Comparison of ENCODE assay signal across 8 cellular contexts in the genomic region with DNA sequence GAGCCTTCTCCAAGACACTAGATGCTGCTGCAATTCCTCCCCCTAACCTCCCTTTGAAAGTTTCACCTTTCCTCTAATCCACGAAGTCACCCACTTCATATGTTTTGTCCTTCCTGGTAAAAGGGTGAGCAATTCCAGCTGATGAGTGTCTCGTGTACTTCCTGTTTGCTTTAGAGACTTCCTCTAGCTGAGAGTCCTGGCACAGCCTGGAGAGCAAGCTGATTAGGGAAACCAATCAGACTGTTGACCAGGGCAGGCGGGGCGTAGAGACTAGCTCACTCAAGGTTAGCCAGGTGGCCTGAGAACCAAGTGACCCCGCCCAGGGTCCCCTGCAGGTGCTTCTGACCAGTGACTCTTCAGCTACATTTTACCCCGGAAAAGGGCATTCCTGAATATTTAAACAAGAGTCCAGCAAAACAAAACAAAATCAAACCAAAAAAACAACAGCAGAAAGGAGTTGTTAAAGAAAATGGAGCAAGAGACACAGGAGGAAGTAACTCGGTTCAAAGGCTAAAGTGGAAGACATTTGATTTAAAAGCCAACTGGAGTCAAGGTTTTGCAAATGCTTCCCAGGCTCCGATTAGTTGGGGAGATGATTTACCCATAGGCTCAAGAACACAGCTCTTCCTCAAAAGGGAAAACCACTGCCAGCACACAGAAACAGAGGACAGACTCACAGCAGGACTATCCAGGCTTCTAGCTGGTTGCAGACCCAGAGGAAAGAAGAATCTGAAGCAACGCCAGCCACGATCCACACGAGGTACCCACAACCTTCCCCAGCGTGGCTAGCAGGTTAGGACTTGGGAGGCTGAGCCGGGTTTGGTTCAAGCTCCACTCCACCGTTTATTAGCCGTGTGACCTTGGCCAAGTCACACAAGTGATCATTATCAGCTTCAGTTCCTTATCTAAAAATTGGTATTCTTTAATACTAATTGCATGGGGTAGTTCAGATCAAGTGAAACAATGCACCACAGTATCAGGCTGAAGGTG. TPM values are rescaled to one million over a fixed set of nuclear protein-coding genes. Genes with fewer than 3 reads are reported as not detected.
A peak's percentile ranks its signal among the peaks of the same experiment; 100 is the strongest.
DNase-seq lines count a peak whose midpoint lies in the region; ATAC-seq and TF ChIP-seq lines count a peak whose summit lies in the region.

No MANE protein-coding gene starts in this region.

- no peaks in the 10 kb centered on the region for H3K9me2 ChIP-seq in SK-N-SH

- no peaks in the 10 kb centered on the region for H3K9me3 Mint-ChIP-seq in activated CD8-positive, alpha-beta memory T cell treated with anti-CD3 and anti-CD28 coated beads, Interleukin-2, amount 10 ng/mL, durations not matched to agents 7 days and 5 days (ENCODE audit: low read depth)

- 71% methylated on average over 15 of the region's 15 CpGs for WGBS in SK-N-SH (ENCODE audit: low lambda C conversion rate)
- 58% methylated on average over 13 of the region's 15 CpGs for WGBS in esophagus squamous epithelium, 2 donors

- TF ChIP-seq CTCF in SK-N-SH (IDR thresholded peaks at IDR 0.05) (no peak), esophagus squamous epithelium (IDR thresholded peaks at IDR 0.05) (no peak), omental fat pad (IDR thresholded peaks at IDR 0.05) (no peak)

- peaks cover 96% of the 10 kb centered on the region for H3K79me2 ChIP-seq in SK-N-SH (ENCODE audit: insufficient read depth)

- no peaks in the 10 kb centered on the region for H3K27me3 Mint-ChIP-seq in activated CD8-positive, alpha-beta memory T cell treated with anti-CD3 and anti-CD28 coated beads, Interleukin-2, amount 10 ng/mL, durations not matched to agents 7 days and 5 days

- H3K4me3 ChIP-seq in SK-N-SH (ENCODE audit: low read depth in 2 of 2, low read length in 1 of 2): no peak overlapping the region
- peak overlapping the region in 1 of 4 donors; percentile 16 for H3K4me3 ChIP-seq in esophagus squamous epithelium

- H3K36me3 ChIP-seq in SK-N-SH (replicated peaks in 1 of 2; ENCODE audit: control insufficient read depth in 1 of 2, insufficient read depth in 2 of 2, low read length in 1 of 2): peaks cover 11 to 16% of the 10 kb centered on the region in 2 experiments
- peaks cover 0 to 38% (median under 1%) of the 10 kb centered on the region in 3 donors for H3K36me3 ChIP-seq in esophagus squamous epithelium

- intact Hi-C loops in esophagus squamous epithelium (cut with DNase I): no loop called here

- TF ChIP-seq RAD21 in SK-N-SH (IDR thresholded peaks at IDR 0.05; ENCODE audit: low read length): no peak

- peaks cover 51% of the 10 kb centered on the region for H3K4me1 Mint-ChIP-seq in activated CD8-positive, alpha-beta memory T cell treated with anti-CD3 and anti-CD28 coated beads, Interleukin-2, amount 10 ng/mL, durations not matched to agents 7 days and 5 days

- H3K9ac ChIP-seq in SK-N-SH: no peak overlapping the region

- H3K4me3 Mint-ChIP-seq in activated CD8-positive, alpha-beta memory T cell treated with anti-CD3 and anti-CD28 coated beads, Interleukin-2, amount 10 ng/mL, durations not matched to agents 7 days and 5 days: no peak overlapping the region

- H3K27ac ChIP-seq in SK-N-SH (ENCODE audit: low read depth in 2 of 2, low read length in 1 of 2) (peak overlapping the region; percentile 12 to 20; a peak in 1 of 4 replicates), esophagus squamous epithelium (peak overlapping the region; percentile 34 to 83 (median 61))

- TF ChIP-seq POLR2A in esophagus squamous epithelium (IDR thresholded peaks at IDR 0.05): peak in 2 of 4 donors; percentile 3 to 18

- H3K4me2 ChIP-seq in SK-N-SH: no peak overlapping the region

- ATAC-seq in activated CD8-positive, alpha-beta memory T cell treated with anti-CD3 and anti-CD28 coated beads, Interleukin-2, amount 10 ng/mL, durations not matched to agents 7 days and 5 days: no peak
- peak; percentile 34 for ATAC-seq in omental fat pad (ENCODE audit: low FRiP score)

- H3K27ac Mint-ChIP-seq in activated CD8-positive, alpha-beta memory T cell treated with anti-CD3 and anti-CD28 coated beads, Interleukin-2, amount 10 ng/mL, durations not matched to agents 7 days and 5 days: peak overlapping the region; percentile 65

- H3K9me3 ChIP-seq in SK-N-SH: no peaks in the 10 kb centered on the region
- no peaks in the 10 kb centered on the region for H3K9me3 ChIP-seq in esophagus squamous epithelium

- no peak for TF ChIP-seq EP300 in SK-N-SH (IDR thresholded peaks at IDR 0.05; ENCODE audit: borderline replicate concordance in 1 of 2, low read depth in 1 of 2, low read length in 1 of 2)

- peaks cover 6% of the 10 kb centered on the region for H3F3A ChIP-seq in SK-N-SH (replicated peaks; ENCODE audit: insufficient read depth)

- POLR2A ChIA-PET in SK-N-SH (lab: Yijun Ruan, JAX): interaction anchor here (0.9 kb wide), 1 partner anchor 15 kb away, joined by 3 read pairs; a partner anchor contains a TSS

- H3K36me3 Mint-ChIP-seq in activated CD8-positive, alpha-beta memory T cell treated with anti-CD3 and anti-CD28 coated beads, Interleukin-2, amount 10 ng/mL, durations not matched to agents 7 days and 5 days: peaks cover 11% of the 10 kb centered on the region

- H4K20me1 ChIP-seq in SK-N-SH (ENCODE audit: insufficient read depth): peaks cover 67% of the 10 kb centered on the region

- no peak for DNase-seq in activated CD8-positive, alpha-beta memory T cell treated with anti-CD3 and anti-CD28 coated beads, Interleukin-2, amount 10 ng/mL, durations not matched to agents 7 days and 5 days
- no peak for DNase-seq in activated CD8-positive, alpha-beta memory T cell treated with anti-CD3 and anti-CD28 coated beads, Interleukin-2, amount 50 U/mL, for 4 hours
- DNase-seq in SK-N-SH (no peak), esophagus squamous epithelium (lab: John Stamatoyannopoulos, UW) (no peak), omental fat pad (ENCODE audit: low spot score) (no peak), NCI-H1048 (lab: John Stamatoyannopoulos, UW) (no peak)
- no peak for DNase-seq in activated CD8-positive, alpha-beta memory T cell treated with anti-CD3 and anti-CD28 coated beads for 24 hours
- DNase-seq in stimulated activated CD4-positive, alpha-beta T cell treated with anti-CD3 and anti-CD28 coated beads, Interleukin-2, amount 100 ng/mL, for 24 hours: no peak

- H3K27me3 ChIP-seq in SK-N-SH (ENCODE audit: insufficient read depth): no peaks in the 10 kb centered on the region
- H3K27me3 ChIP-seq in esophagus squamous epithelium: no peaks in the 10 kb centered on the region

- H3K4me1 ChIP-seq in SK-N-SH (ENCODE audit: control insufficient read depth in 1 of 2, insufficient read depth in 2 of 2, low read depth in 1 of 2, low read length in 1 of 2) (peaks cover 23 to 29% of the 10 kb centered on the region in 2 experiments; a peak in 3 of 4 replicates), esophagus squamous epithelium (peaks cover 32 to 86% (median 47%) of the 10 kb centered on the region in 3 donors)

- no peak overlapping the region for H2AFZ ChIP-seq in SK-N-SH (ENCODE audit: low read depth)

- CTCF ChIA-PET in activated CD8-positive, alpha-beta memory T cell treated with anti-CD3 and anti-CD28 coated beads, Interleukin-2, amount 10 ng/mL, durations not matched to agents 7 days and 5 days (lab: Charles Lee): interaction anchor here (0.5 to 4.8 kb wide), 7 partner anchors 17 to 190 kb away, joined by 3 to 16 read pairs (median 3); a partner anchor contains a TSS
- CTCF ChIA-PET in SK-N-SH (lab: Yijun Ruan, JAX): interaction anchor here (0.5 to 2.9 kb wide), 7 partner anchors 9 to 393 kb away, joined by 3 to 13 read pairs (median 3); a partner anchor contains a TSS

TF ChIP-seq in SK-N-SH, 30 proteins besides CTCF, POLR2A, EP300 and RAD21 (continues in another document):
- TF ChIP-seq YY1 (IDR thresholded peaks at IDR 0.05; ENCODE audit: low read depth): no peak

RNA-seq across cellular contexts. Expression of a gene that starts 13.4 kb away (rescaled TPM):
- under 1 TPM in 1 of 2 experiments, not detected in 1; 0.58 TPM for total RNA-seq in activated CD8-positive, alpha-beta memory T cell treated with anti-CD3 and anti-CD28 coated beads, Interleukin-2, amount 10 ng/mL, durations not matched to agents 7 days and 5 days
- polyA plus RNA-seq in SK-N-SH (2012; rRNA removed): 0.03 and 0.05 TPM in 2 replicates
- polyA plus RNA-seq in SK-N-SH (2012; cell fraction: cytosol; rRNA removed): 0.01 TPM in 2 replicates
- 0.21 and 0.50 TPM in 2 replicates for polyA plus RNA-seq in SK-N-SH (2012; cell fraction: nucleus; rRNA removed)
- total RNA-seq in esophagus squamous epithelium: not detected
- total RNA-seq in omental fat pad: under 1 TPM in 1 of 4 donors, not detected in 3; 0.25 TPM

RNA-seq across cellular contexts. Expression of a gene that starts 14.8 kb away (rescaled TPM):
- total RNA-seq in activated CD8-positive, alpha-beta memory T cell treated with anti-CD3 and anti-CD28 coated beads, Interleukin-2, amount 10 ng/mL, durations not matched to agents 7 days and 5 days: 10 to 100 TPM; 49.0 to 58.2 TPM
- polyA plus RNA-seq in SK-N-SH (2012; rRNA removed): 45.1 and 58.6 TPM in 2 replicates
- 10.6 and 15.2 TPM in 2 replicates for polyA plus RNA-seq in SK-N-SH (2012; cell fraction: cytosol; rRNA removed)
- 429 and 445 TPM in 2 replicates for polyA plus RNA-seq in SK-N-SH (2012; cell fraction: nucleus; rRNA removed)
- total RNA-seq in esophagus squamous epithelium (10 to 100 TPM in 3 of 4 donors, 1 to 10 TPM in 1; 9.3 to 34.1 (median 27.0) TPM), omental fat pad (10 to 100 TPM; 30.2 to 68.7 (median 33.9) TPM)

RNA-seq across cellular contexts. Expression of a gene that starts 18.8 kb away (rescaled TPM):
- total RNA-seq in activated CD8-positive, alpha-beta memory T cell treated with anti-CD3 and anti-CD28 coated beads, Interleukin-2, amount 10 ng/mL, durations not matched to agents 7 days and 5 days: 10 to 100 TPM; 86.9 to 99.4 TPM
- polyA plus RNA-seq in SK-N-SH (2012; rRNA removed): 257 and 285 TPM in 2 replicates
- polyA plus RNA-seq in SK-N-SH (2012; cell fraction: cytosol; rRNA removed): 161 and 219 TPM in 2 replicates
- 102 and 144 TPM in 2 replicates for polyA plus RNA-seq in SK-N-SH (2012; cell fraction: nucleus; rRNA removed)
- total RNA-seq in esophagus squamous epithelium: 100 to 1,000 TPM in 1 of 4 donors, 10 to 100 TPM in 3; 68.5 to 107 (median 78.6) TPM
- 100 to 1,000 TPM; 122 to 178 (median 158) TPM for total RNA-seq in omental fat pad

RNA-seq across cellular contexts. Expression of a gene that starts 23.4 kb away (rescaled TPM):
- total RNA-seq in activated CD8-positive, alpha-beta memory T cell treated with anti-CD3 and anti-CD28 coated beads, Interleukin-2, amount 10 ng/mL, durations not matched to agents 7 days and 5 days: 100 to 1,000 TPM in 1 of 2 experiments, 10 to 100 TPM in 1; 65.8 to 105 TPM
- polyA plus RNA-seq in SK-N-SH (2012; rRNA removed): 1.2 and 1.6 TPM in 2 replicates
- 0.48 and 0.62 TPM in 2 replicates for polyA plus RNA-seq in SK-N-SH (2012; cell fraction: cytosol; rRNA removed)
- polyA plus RNA-seq in SK-N-SH (2012; cell fraction: nucleus; rRNA removed): 2.9 and 3.0 TPM in 2 replicates
- total RNA-seq in esophagus squamous epithelium: 10 to 100 TPM in 1 of 4 donors, 1 to 10 TPM in 3; 3.9 to 10.4 (median 8.9) TPM
- total RNA-seq in omental fat pad: 10 to 100 TPM in 2 of 4 donors, 1 to 10 TPM in 2; 7.8 to 21.8 (median 10.2) TPM

RNA-seq across cellular contexts. Expression of a gene that starts 37.7 kb away (rescaled TPM):
- under 1 TPM; 0.12 to 0.18 TPM for total RNA-seq in activated CD8-positive, alpha-beta memory T cell treated with anti-CD3 and anti-CD28 coated beads, Interleukin-2, amount 10 ng/mL, durations not matched to agents 7 days and 5 days
- polyA plus RNA-seq in SK-N-SH (2012; rRNA removed): 0.05 and 0.13 TPM in 2 replicates
- polyA plus RNA-seq in SK-N-SH (2012; cell fraction: cytosol; rRNA removed): 0.05 and 0.09 TPM in 2 replicates
- polyA plus RNA-seq in SK-N-SH (2012; cell fraction: nucleus; rRNA removed): 0.06 and 0.27 TPM in 2 replicates
- under 1 TPM in 2 of 4 donors, not detected in 2; 0.18 to 0.38 TPM for total RNA-seq in esophagus squamous epithelium
- total RNA-seq in omental fat pad: not detected
